10 cellular contexts compared by ENCODE assay signal in genomic region chr14:85534914-85535313, GRCh38. TPM values are rescaled to one million over a fixed set of nuclear protein-coding genes. Genes with fewer than 3 reads are reported as not detected.
DNase-seq lines count a peak whose midpoint lies in the region; ATAC-seq, FAIRE-seq and TF ChIP-seq lines count a peak whose summit lies in the region.
"Had no signal": no experiment of that assay in that cellular context is flagged by ENCODE, and none has a peak within 500 bp of the region (broad histone marks: within the 10 kb centered on the region; RNA-seq: fewer than 3 reads in every experiment).

No MANE protein-coding gene starts in this region.

- no TSS peak for BruUV-seq in MCF 10A (replicated peaks; lab: Mats Ljungman, UMichigan)

- DNase-seq in DMS79 treated with DMSO at 0.1 percent for 48 hours (lab: John Stamatoyannopoulos, UW) (peak; percentile 78), DMS79 (lab: John Stamatoyannopoulos, UW) (no peak), MCF 10A (ENCODE audit: unreplicated experiment) (peak; percentile 15), kidney (no peak), GM19239 (ENCODE audit: insufficient read length, low spot score) (no peak)
- DNase-seq: activated CD4-positive, CD25-positive, alpha-beta regulatory T cell treated with anti-CD3 and anti-CD28 coated beads, Interleukin-2, amount 50 U/mL, for 72 hours had no signal

- POLR2A ChIA-PET in MCF 10A (lab: Yijun Ruan, JAX), result interaction anchor here (0.5 to 2.4 kb wide), 9 partner anchors 14 to 1354 kb away, joined by 3 to 11 read pairs (median 3); no protein-coding TSS in a partner anchor

- H3K4me3 Mint-ChIP-seq in MCF 10A (ENCODE audit: unreplicated experiment), result peak overlapping the region; percentile 86

- FAIRE-seq in kidney (lab: Jason Lieb, UNC) (no peak), GM19239 (lab: Jason Lieb, UNC) (no peak)

- peak overlapping the region in 1 of 2 donors; percentile 23 for H3K27ac ChIP-seq in kidney (ENCODE audit: low read depth in 2 of 2, low read length in 2 of 2)
- no peak overlapping the region for H3K27ac ChIP-seq in stomach smooth muscle (ENCODE audit: low read length)
- H3K27ac ChIP-seq: 22Rv1 had no signal

- no peaks in the 10 kb centered on the region for H3K9me3 Mint-ChIP-seq in MCF 10A (ENCODE audit: unreplicated experiment)

- no peaks in the 10 kb centered on the region for H3K9me3 ChIP-seq in kidney (ENCODE audit: control insufficient read depth in 1 of 2, low read length in 2 of 2)
- no peaks in the 10 kb centered on the region for H3K9me3 ChIP-seq in stomach smooth muscle (ENCODE audit: control insufficient read depth in 2 of 2, low read length in 2 of 2)

- peaks cover 31 to 45% of the 10 kb centered on the region in 2 donors for H3K27me3 ChIP-seq in stomach smooth muscle (ENCODE audit: control insufficient read depth in 1 of 2, insufficient read depth in 2 of 2, low read length in 2 of 2)

- intact Hi-C loops in MCF 10A (cut with micrococcal nuclease), result loop anchor here (2.0 to 10.0 kb wide), 6 partner anchors 77 to 1528 kb away; no protein-coding TSS in a partner anchor
- intact Hi-C loops in kidney (cut with DNase I), result no loop called here

- no peaks in the 10 kb centered on the region for H3K27me3 Mint-ChIP-seq in MCF 10A (ENCODE audit: insufficient read depth, unreplicated experiment)

- ATAC-seq in GM19351 (IDR thresholded peaks at IDR 0.05; ENCODE audit: unreplicated experiment) (no peak), esophagus mucosa (no peak)

- H3K9ac ChIP-seq in kidney (ENCODE audit: low read length in 2 of 2) (no peak overlapping the region), stomach smooth muscle (ENCODE audit: low read length in 2 of 2) (no peak overlapping the region)

- peaks cover 4% of the 10 kb centered on the region for H3K36me3 Mint-ChIP-seq in MCF 10A (ENCODE audit: insufficient read depth, unreplicated experiment)

- no peak for TF ChIP-seq CTCF in MCF 10A (IDR thresholded peaks at IDR 0.05; ENCODE audit: unreplicated experiment)
- no peak for TF ChIP-seq CTCF in kidney (IDR thresholded peaks at IDR 0.05; ENCODE audit: borderline replicate concordance, extremely low read depth, insufficient read depth)

- H3K4me3 ChIP-seq in kidney (ENCODE audit: low read length in 2 of 2) (peak overlapping the region; percentile 16 to 43), stomach smooth muscle (ENCODE audit: low read length in 2 of 2) (peak overlapping the region; percentile 5 to 83)

- no peaks in the 10 kb centered on the region for H3K36me3 ChIP-seq in kidney (ENCODE audit: control insufficient read depth in 1 of 2, insufficient read depth in 2 of 2, low read length in 2 of 2)
- no peaks in the 10 kb centered on the region for H3K36me3 ChIP-seq in stomach smooth muscle (ENCODE audit: control insufficient read depth in 2 of 2, insufficient read depth in 2 of 2, low read length in 2 of 2)

- peak overlapping the region; percentile 69 for H3K27ac Mint-ChIP-seq in MCF 10A (ENCODE audit: low read depth, unreplicated experiment)

- CTCF ChIA-PET in MCF 10A (lab: Yijun Ruan, JAX), result interaction anchor here (0.5 to 2.8 kb wide), 18 partner anchors 9 to 1982 kb away, joined by 3 to 13 read pairs (median 3); no protein-coding TSS in a partner anchor

- H3K4me1 Mint-ChIP-seq in MCF 10A (ENCODE audit: insufficient read depth, unreplicated experiment), result peaks cover 35% of the 10 kb centered on the region

- H3K4me1 ChIP-seq in kidney (ENCODE audit: control insufficient read depth in 1 of 2, insufficient read depth in 1 of 2, low read depth in 1 of 2, low read length in 2 of 2), result peaks cover 0 to 16% of the 10 kb centered on the region in 2 donors
- peaks cover 21% of the 10 kb centered on the region for H3K4me1 ChIP-seq in stomach smooth muscle (ENCODE audit: control insufficient read depth, insufficient read depth, low read length)

RNA-seq across cellular contexts. Expression of gene FLRT2, which starts 5.0 kb away (rescaled TPM):
- total RNA-seq in MCF 10A (2022) (153 and 204 TPM in 2 replicates), kidney (16.6 TPM), esophagus mucosa (2.1 TPM)
- polyA plus RNA-seq in kidney (ENCODE audit: insufficient read depth, low read depth, low replicate concordance), result 1.2 TPM

Comparison
In these comparisons a context has a peak if more than half of its experiments do, and no peak if none do; other contexts are left out.
1. DNase-seq: peak in DMS79 treated with DMSO at 0.1 percent for 48 hours (single experiment) and MCF 10A (single experiment); none in DMS79 (single experiment), kidney (single experiment) and GM19239 (single experiment).